Comparison of ENCODE assay signal across 11 cellular contexts in the genomic region with DNA sequence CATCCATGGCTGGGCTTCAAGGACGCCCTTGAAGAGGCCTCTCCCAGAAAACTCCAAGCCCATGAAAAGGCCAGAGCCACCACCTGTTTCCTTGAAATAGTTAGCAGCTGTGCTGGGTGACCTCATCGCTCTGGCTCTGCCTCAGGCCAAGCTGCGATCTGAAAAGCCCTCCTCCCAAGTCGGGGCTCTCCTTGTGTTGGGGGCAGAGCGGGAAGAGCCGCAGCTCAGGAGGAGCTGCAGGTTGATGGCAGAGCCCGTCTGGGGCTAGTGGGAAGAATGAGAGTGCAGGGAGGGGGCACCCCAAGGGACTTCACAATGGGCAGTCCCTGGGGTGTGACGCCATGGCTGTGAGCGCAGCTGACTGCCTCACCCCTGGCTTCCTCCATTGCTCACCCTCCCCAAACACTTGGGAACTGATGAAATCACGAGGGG. TPM values are rescaled to one million over a fixed set of nuclear protein-coding genes. Genes with fewer than 3 reads are reported as not detected.
DNase-seq lines count a peak whose midpoint lies in the region; ATAC-seq and TF ChIP-seq lines count a peak whose summit lies in the region.
"Had no signal": no experiment of that assay in that cellular context is flagged by ENCODE, and none has a peak within 500 bp of the region (broad histone marks: within the 10 kb centered on the region; RNA-seq: fewer than 3 reads in every experiment).

No MANE protein-coding gene starts in this region.

- intact Hi-C loops in mucosa of descending colon (cut with DNase I, micrococcal nuclease): loop anchor here in 1 of 2 donors (5.0 kb wide), 1 partner anchor 183 kb away; no protein-coding TSS in a partner anchor

- H3K36me3 ChIP-seq in BLaER1 treated with 17β-estradiol and CSF1 and Interleukin-3, amounts not matched to agents 10 nM and 100 nM: no peaks in the 10 kb centered on the region
- H3K36me3 ChIP-seq in mucosa of descending colon (ENCODE audit: low read depth): no peaks in the 10 kb centered on the region
- H3K36me3 ChIP-seq: neutrophil, transverse colon had no signal

- H3K9ac ChIP-seq in BLaER1 treated with 17β-estradiol and CSF1 and Interleukin-3, amounts not matched to agents 10 nM and 100 nM: peak overlapping the region in 1 of 11 experiments; percentile 6; a peak in 1 of 22 replicates

- no peak for TF ChIP-seq CTCF in astrocyte of the spinal cord (IDR thresholded peaks at IDR 0.05; ENCODE audit: low read depth, low read length)
- TF ChIP-seq CTCF in mucosa of descending colon (IDR thresholded peaks at IDR 0.05): no peak

- peak; percentile 9 for ATAC-seq in mucosa of descending colon
- ATAC-seq: activated T-helper 17 cell treated with anti-CD3 and anti-CD28 coated beads, Interleukin-2, amount 50 U/mL, for 72 hours had no signal

- peak; percentile 80 to 95 for DNase-seq in NCI-H187 (lab: John Stamatoyannopoulos, UW)
- DNase-seq in astrocyte of the spinal cord (ENCODE audit: low read depth, low spot score): peak; percentile 17
- DNase-seq in mucosa of descending colon: no peak
- DNase-seq in inferior parietal cortex (ENCODE audit: extremely low spot score): no peak
- no peak for DNase-seq in OCI-M2 (lab: John Stamatoyannopoulos, UW; ENCODE audit: unreplicated experiment)
- no peak for DNase-seq in SKM-1 (lab: John Stamatoyannopoulos, UW; ENCODE audit: unreplicated experiment)
- no peak for DNase-seq in mesenteric fat pad (ENCODE audit: low spot score)
- DNase-seq: transverse colon had no signal

- H4K20me1 ChIP-seq in BLaER1 treated with 17β-estradiol and CSF1 and Interleukin-3, amounts not matched to agents 10 nM and 100 nM: no peaks in the 10 kb centered on the region

- peaks cover 0 to 70% (median 0%) of the 10 kb centered on the region in 11 experiments; a peak in 6 of 22 replicates for H3K27me3 ChIP-seq in BLaER1 treated with 17β-estradiol and CSF1 and Interleukin-3, amounts not matched to agents 10 nM and 100 nM
- H3K27me3 ChIP-seq: transverse colon had no signal

- H3K4me2 ChIP-seq in BLaER1 treated with 17β-estradiol and CSF1 and Interleukin-3, amounts not matched to agents 10 nM and 100 nM: peak overlapping the region; percentile 43 to 83 (median 75)

- peaks cover 0 to 13% (median 0%) of the 10 kb centered on the region in 11 experiments; a peak in 4 of 22 replicates for H3K9me3 ChIP-seq in BLaER1 treated with 17β-estradiol and CSF1 and Interleukin-3, amounts not matched to agents 10 nM and 100 nM (replicated peaks in 1 of 11)
- no peaks in the 10 kb centered on the region for H3K9me3 ChIP-seq in mucosa of descending colon
- H3K9me3 ChIP-seq: neutrophil, transverse colon had no signal

- H3K4me3 ChIP-seq in BLaER1 treated with 17β-estradiol and CSF1 and Interleukin-3, amounts not matched to agents 10 nM and 100 nM: no peak overlapping the region
- H3K4me3 ChIP-seq in astrocyte of the spinal cord (ENCODE audit: low read depth, low read length): no peak overlapping the region
- no peak overlapping the region for H3K4me3 ChIP-seq in mucosa of descending colon
- H3K4me3 ChIP-seq: transverse colon had no signal

- no peak overlapping the region for H3K27ac ChIP-seq in BLaER1 treated with 17β-estradiol and CSF1 and Interleukin-3, amounts not matched to agents 10 nM and 100 nM
- H3K27ac ChIP-seq: neutrophil had no signal

- in situ Hi-C loops in astrocyte of the spinal cord (cut with HindIII; ENCODE audit: low sequenced_read_pairs): no loop called here

- H3K4me1 ChIP-seq in BLaER1 treated with 17β-estradiol and CSF1 and Interleukin-3, amounts not matched to agents 10 nM and 100 nM: peaks cover 17 to 53% (median 35%) of the 10 kb centered on the region in 10 experiments
- peaks cover 7% of the 10 kb centered on the region for H3K4me1 ChIP-seq in mucosa of descending colon (ENCODE audit: low read depth)

RNA-seq across cellular contexts. Expression of a gene that starts 50.0 kb away (rescaled TPM):
- total RNA-seq in mucosa of descending colon: 10 to 100 TPM; 17.1 to 31.1 (median 20.7) TPM
- 20.8 TPM for total RNA-seq in mesenteric fat pad

Comparison
In these comparisons a context has a peak if more than half of its experiments do, and no peak if none do; other contexts are left out.
1. DNase-seq: peak in NCI-H187 (2 of 2) and astrocyte of the spinal cord (single experiment); none in mucosa of descending colon (0 of 3), inferior parietal cortex (single experiment), OCI-M2 (single experiment), SKM-1 (single experiment) and mesenteric fat pad (single experiment).